Comparison of ENCODE assay signal across 9 cellular contexts in the genomic region with DNA sequence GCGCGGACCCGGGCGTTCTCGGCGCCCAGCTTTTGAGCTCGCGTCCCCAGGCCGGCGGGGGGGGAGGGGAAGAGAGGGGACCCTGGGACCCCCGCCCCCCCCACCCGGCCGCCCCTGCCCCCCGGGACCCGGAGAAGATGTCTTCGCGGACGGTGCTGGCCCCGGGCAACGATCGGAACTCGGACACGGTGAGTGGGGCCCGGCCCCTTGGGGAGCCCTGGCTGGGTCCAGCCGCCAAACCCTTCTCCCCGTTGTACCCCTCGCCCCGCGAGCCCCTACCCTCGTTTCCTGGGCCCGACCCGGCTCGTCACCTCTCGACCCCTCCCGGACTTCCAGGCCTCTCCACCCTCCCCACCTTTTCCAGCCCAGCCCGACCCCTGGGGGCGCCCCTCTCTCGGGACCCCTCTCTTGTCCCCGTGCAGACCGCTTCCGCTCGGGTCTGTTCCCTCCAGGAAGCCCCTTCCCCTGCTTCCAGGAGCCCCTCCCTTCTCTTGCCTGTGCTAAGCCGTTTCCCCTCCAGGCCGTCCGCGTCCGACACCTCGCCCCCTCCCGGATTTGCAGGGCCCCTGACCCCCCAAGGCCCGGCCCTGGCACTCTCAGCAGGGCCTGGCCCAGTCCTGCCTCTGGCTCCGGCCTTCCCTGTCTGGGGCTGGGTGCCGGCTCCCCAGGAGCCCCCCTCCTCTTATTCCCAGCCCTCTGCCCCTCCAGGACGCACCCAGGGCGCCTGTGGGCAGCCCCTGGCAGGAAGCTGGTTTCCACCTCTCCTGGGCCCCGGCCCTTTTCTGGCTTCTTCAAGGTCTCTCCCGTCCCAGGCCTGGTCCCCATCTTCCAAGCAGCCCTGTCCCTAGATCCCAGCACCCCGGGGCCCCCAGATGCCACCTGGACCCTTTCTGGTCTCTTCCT. TPM values are rescaled to one million over a fixed set of nuclear protein-coding genes. Genes with fewer than 3 reads are reported as not detected.
DNase-seq lines count a peak whose midpoint lies in the region; ATAC-seq, FAIRE-seq and TF ChIP-seq lines count a peak whose summit lies in the region.
"Had no signal": no experiment of that assay in that cellular context is flagged by ENCODE, and none has a peak within 500 bp of the region (broad histone marks: within the 10 kb centered on the region; RNA-seq: fewer than 3 reads in every experiment).

No MANE protein-coding gene starts in this region.

- POLR2A ChIA-PET in BJ (lab: Charles Lee) (interaction anchor here (0.6 kb wide), 1 partner anchor 15 kb away, joined by 19 read pairs; no protein-coding TSS in a partner anchor), GM12878 (lab: Charles Lee) (interaction anchor here (0.6 kb wide), 1 partner anchor 1858 kb away, joined by 3 read pairs; no protein-coding TSS in a partner anchor)

- BruUV-seq in GM12878 (replicated peaks; lab: Mats Ljungman, UMichigan), result no TSS peak

- SMC1A ChIA-PET in GM12878 (lab: Charles Lee; ENCODE audit: uncharacterized antibody, unreplicated experiment), result no interaction called here

- H3K27me3 ChIP-seq in BJ (ENCODE audit: control insufficient read depth, insufficient read depth, low read length), result no peaks in the 10 kb centered on the region
- no peaks in the 10 kb centered on the region for H3K27me3 ChIP-seq in GM12878 (replicated peaks in 1 of 2; ENCODE audit: control insufficient read depth in 2 of 2, insufficient read depth in 2 of 2, low read length in 1 of 2)
- H3K27me3 ChIP-seq in stomach smooth muscle (ENCODE audit: control insufficient read depth in 1 of 2, insufficient read depth in 2 of 2, low read length in 2 of 2), result no peaks in the 10 kb centered on the region

- CTCF ChIA-PET in BJ (lab: Yijun Ruan, JAX), result no interaction called here
- CTCF ChIA-PET in GM12878 (lab: Yijun Ruan, JAX), result no interaction called here

- 6% methylated on average over 29 of the region's 57 CpGs for WGBS in GM12878 (ENCODE audit: insufficient coverage, insufficient replicate concordance, low lambda C conversion rate, missing lambda C conversion rate)

- peak overlapping the region; percentile 53 for H3K27ac ChIP-seq in GM12878 (ENCODE audit: control insufficient read depth, insufficient read depth)
- peak overlapping the region in 1 of 2 donors; percentile 28 for H3K27ac ChIP-seq in kidney (ENCODE audit: low read depth in 2 of 2, low read length in 2 of 2)
- no peak overlapping the region for H3K27ac ChIP-seq in stomach smooth muscle (ENCODE audit: low read length)

- peak overlapping the region; percentile 78 to 92 (median 86) for H3K4me3 Mint-ChIP-seq in IgD-negative memory B cell

- no peak for TF ChIP-seq CTCF in BJ (IDR thresholded peaks at IDR 0.05; ENCODE audit: insufficient read depth, low read depth, low read length)
- no peak for TF ChIP-seq CTCF in GM12878 (IDR thresholded peaks at IDR 0.05 in 2 of 3, conservative IDR thresholded peaks at IDR 0.05 in 1 of 3; ENCODE audit: control insufficient read depth in 2 of 3, extremely low read depth in 1 of 3, insufficient read depth in 1 of 3, low read depth in 3 of 3, low read length in 3 of 3)
- TF ChIP-seq CTCF in kidney (IDR thresholded peaks at IDR 0.05; ENCODE audit: borderline replicate concordance, extremely low read depth, insufficient read depth), result no peak

- TF ChIP-seq EP300 in GM12878 (IDR thresholded peaks at IDR 0.05; ENCODE audit: borderline replicate concordance in 1 of 2, control insufficient read depth in 1 of 2, low read depth in 2 of 2, low read length in 2 of 2), result no peak

- ATAC-seq in GM12878 (peak; percentile 63), HG03280 (IDR thresholded peaks at IDR 0.05; ENCODE audit: unreplicated experiment) (no peak)

- peaks cover 5 to 20% (median 10%) of the 10 kb centered on the region in 3 donors for H3K4me1 Mint-ChIP-seq in IgD-negative memory B cell

- no peaks in the 10 kb centered on the region for H3K9me3 ChIP-seq in GM12878 (replicated peaks; ENCODE audit: control insufficient read depth, insufficient read depth, low read length)
- H3K9me3 ChIP-seq in kidney (ENCODE audit: control insufficient read depth in 1 of 2, low read length in 2 of 2), result no peaks in the 10 kb centered on the region
- H3K9me3 ChIP-seq in stomach smooth muscle (ENCODE audit: control insufficient read depth in 2 of 2, low read length in 2 of 2), result no peaks in the 10 kb centered on the region

- intact Hi-C loops in GM12878 (cut with micrococcal nuclease; ENCODE audit: unreplicated experiment) (loop anchor here (5.0 kb wide), 1 partner anchor 86 kb away; no protein-coding TSS in a partner anchor), kidney (cut with DNase I) (no loop called here)

- no peaks in the 10 kb centered on the region for H3K27me3 Mint-ChIP-seq in IgD-negative memory B cell

- no peak for TF ChIP-seq RAD21 in GM12878 (IDR thresholded peaks at IDR 0.05; ENCODE audit: insufficient read depth, low read depth, low read length)

- peak overlapping the region; percentile 81 for H3K4me2 ChIP-seq in GM12878 (ENCODE audit: control insufficient read depth, insufficient read depth)

- H3K4me3 ChIP-seq in BJ (ENCODE audit: low read depth, low read length) (peak overlapping the region; percentile 84), GM12878 (peak overlapping the region; percentile 98), kidney (ENCODE audit: low read length in 2 of 2) (peak overlapping the region; percentile 64 to 67), stomach smooth muscle (ENCODE audit: low read length in 2 of 2) (peak overlapping the region; percentile 72 to 82)

- RAD21 ChIA-PET in GM12878 (lab: Charles Lee; ENCODE audit: unreplicated experiment), result no interaction called here

- H2AFZ ChIP-seq in GM12878 (ENCODE audit: control insufficient read depth, low read depth, low read length), result no peak overlapping the region; the same call in 1 of the 2 replicates

- H3K36me3 ChIP-seq in BJ (ENCODE audit: control insufficient read depth, insufficient read depth, low read length) (0 out of 2 replicates have a peak, but pooled peaks cover 2% of the 10 kb centered on the region), GM12878 (ENCODE audit: control insufficient read depth in 2 of 2, insufficient read depth in 2 of 2, low read length in 1 of 2) (peaks cover 0 to 4% of the 10 kb centered on the region in 2 experiments; a peak in 1 of 4 replicates), kidney (ENCODE audit: control insufficient read depth in 1 of 2, insufficient read depth in 2 of 2, low read length in 2 of 2) (no peaks in the 10 kb centered on the region), stomach smooth muscle (ENCODE audit: control insufficient read depth in 2 of 2, insufficient read depth in 2 of 2, low read length in 2 of 2) (no peaks in the 10 kb centered on the region)

- H3K9ac ChIP-seq in GM12878 (ENCODE audit: control insufficient read depth, insufficient read depth, low read length), result peak overlapping the region; percentile 79
- peak overlapping the region; percentile 69 to 77 for H3K9ac ChIP-seq in kidney (ENCODE audit: low read length in 2 of 2)
- peak overlapping the region; percentile 80 to 82 for H3K9ac ChIP-seq in stomach smooth muscle (ENCODE audit: low read length in 2 of 2)

- H3K4me1 ChIP-seq in GM12878 (ENCODE audit: control insufficient read depth, insufficient read depth, low read length), result peaks cover 15% of the 10 kb centered on the region
- H3K4me1 ChIP-seq in kidney (ENCODE audit: control insufficient read depth in 1 of 2, insufficient read depth in 1 of 2, low read depth in 1 of 2, low read length in 2 of 2), result peaks cover 14 to 31% of the 10 kb centered on the region in 2 donors
- H3K4me1 ChIP-seq in stomach smooth muscle (ENCODE audit: control insufficient read depth, insufficient read depth, low read length), result peaks cover 36% of the 10 kb centered on the region

- H3K79me2 ChIP-seq in GM12878 (ENCODE audit: control insufficient read depth, insufficient read depth, low read length), result peaks cover 24% of the 10 kb centered on the region

- H4K20me1 ChIP-seq in GM12878 (ENCODE audit: control insufficient read depth, insufficient read depth), result no peaks in the 10 kb centered on the region

- H3K36me3 Mint-ChIP-seq in IgD-negative memory B cell, result no peaks in the 10 kb centered on the region

- DNase-seq in BJ (ENCODE audit: low read depth) (no peak), GM12878 (ENCODE audit: low read depth, low spot score) (no peak), kidney (peak; percentile 80), GOT3 (lab: John Stamatoyannopoulos, UW) (no peak), NCI-H748 treated with DMSO at 0.1 percent for 48 hours (lab: John Stamatoyannopoulos, UW) (no peak)

- TF ChIP-seq POLR2A in GM12878 (IDR thresholded peaks at IDR 0.05; ENCODE audit: low read depth, low read length), result no peak

- in situ Hi-C loops in GM12878 (cut with MboI), result no loop called here

- H3K27ac Mint-ChIP-seq in IgD-negative memory B cell, result peak overlapping the region in 1 of 3 donors; percentile 86

- FAIRE-seq in GM12878 (lab: Jason Lieb, UNC) (no peak), kidney (lab: Jason Lieb, UNC) (no peak)

- H3K9me3 Mint-ChIP-seq in IgD-negative memory B cell, result no peaks in the 10 kb centered on the region

RNA-seq across cellular contexts. Expression of a gene that starts 0.6 kb away (rescaled TPM):
- polyA plus RNA-seq in BJ (2011; rRNA removed) (10.9 and 17.1 TPM in 2 replicates), IgD-negative memory B cell (0.58 TPM), GM12878 (2011; rRNA removed) (6.6 TPM in 2 replicates), GM12878 (2014; fragmentation: Illumina TruSeq; extraction: Trizol) (7.8 and 16.9 TPM in 2 replicates), GM12878 (2014; fragmentation: Nextera tagmentation; extraction: Ambion mirVana) (under 1 TPM; 0.66 TPM), GM12878 (2014; rRNA removed) (10.5 and 12.1 TPM in 2 replicates), GM12878 (2016; fragmentation: Nextera tagmentation; extraction: Ambion mirVana) (1 to 10 TPM; 2.0 to 2.7 TPM), kidney (ENCODE audit: insufficient read depth, low read depth, low replicate concordance) (13.6 TPM)
- polyA minus RNA-seq in BJ (2011; rRNA and poly(A)+ RNA removed), result 15.7 and 19.1 TPM in 2 replicates
- total RNA-seq in GM12878 (2013; cell fraction: nucleolus; rRNA removed), result 30.1 and 31.1 TPM in 2 replicates
- total RNA-seq in GM12878 (2014; rRNA removed) (4.5 and 6.4 TPM in 2 replicates), GM12878 (2014; rRNA removed; fragmentation: Illumina TruSeq; extraction: Trizol) (3.7 and 3.8 TPM in 2 replicates), GM12878 (2021) (20.4 and 24.3 TPM in 2 replicates), kidney (29.7 TPM)
- polyA plus RNA-seq in GM12878 (2011; ENCODE audit: low read depth), result 5.2 TPM
- 4.8 and 6.8 TPM in 2 replicates for polyA plus RNA-seq in GM12878 (2011; cell fraction: cytosol; rRNA removed)
- 11.3 and 14.1 TPM in 2 replicates for polyA plus RNA-seq in GM12878 (2011; cell fraction: nucleus; rRNA removed)
- 12.9 and 20.2 TPM in 2 replicates for polyA plus RNA-seq in GM12878 (2012)
- 15.8 and 18.2 TPM in 2 replicates for polyA minus RNA-seq in GM12878 (2011; rRNA and poly(A)+ RNA removed)
- polyA minus RNA-seq in GM12878 (2011; cell fraction: cytosol; rRNA and poly(A)+ RNA removed), result 8.2 and 9.4 TPM in 2 replicates
- polyA minus RNA-seq in GM12878 (2011; cell fraction: nucleus; rRNA and poly(A)+ RNA removed), result 3.5 and 5.2 TPM in 2 replicates

RNA-seq across cellular contexts. Expression of a gene that starts 6.5 kb away (rescaled TPM):
- 0.04 TPM in 1 of 2 replicates, not detected in the other for polyA plus RNA-seq in BJ (2011; rRNA removed)
- polyA minus RNA-seq in BJ (2011; rRNA and poly(A)+ RNA removed), result not detected in 2 replicates
- not detected for polyA plus RNA-seq in IgD-negative memory B cell
- not detected in 2 replicates for total RNA-seq in GM12878 (2013; cell fraction: nucleolus; rRNA removed)
- total RNA-seq in GM12878 (2014; rRNA removed), result not detected in 2 replicates
- not detected in 2 replicates for total RNA-seq in GM12878 (2014; rRNA removed; fragmentation: Illumina TruSeq; extraction: Trizol)
- total RNA-seq in GM12878 (2021), result 0.08 TPM in 1 of 2 replicates, not detected in the other
- not detected for polyA plus RNA-seq in GM12878 (2011; ENCODE audit: low read depth)
- not detected in 2 replicates for polyA plus RNA-seq in GM12878 (2011; rRNA removed)
- polyA plus RNA-seq in GM12878 (2011; cell fraction: cytosol; rRNA removed), result 0.02 TPM in 1 of 2 replicates, not detected in the other
- polyA plus RNA-seq in GM12878 (2011; cell fraction: nucleus; rRNA removed), result not detected in 2 replicates
- 0.03 TPM in 1 of 2 replicates, not detected in the other for polyA plus RNA-seq in GM12878 (2012)
- not detected in 2 replicates for polyA plus RNA-seq in GM12878 (2014; fragmentation: Illumina TruSeq; extraction: Trizol)
- polyA plus RNA-seq in GM12878 (2014; fragmentation: Nextera tagmentation; extraction: Ambion mirVana), result not detected
- polyA plus RNA-seq in GM12878 (2014; rRNA removed), result not detected in 2 replicates
- not detected for polyA plus RNA-seq in GM12878 (2016; fragmentation: Nextera tagmentation; extraction: Ambion mirVana)
- not detected in 2 replicates for polyA minus RNA-seq in GM12878 (2011; rRNA and poly(A)+ RNA removed)
- not detected in 2 replicates for polyA minus RNA-seq in GM12878 (2011; cell fraction: cytosol; rRNA and poly(A)+ RNA removed)
- polyA minus RNA-seq in GM12878 (2011; cell fraction: nucleus; rRNA and poly(A)+ RNA removed), result not detected in 2 replicates
- total RNA-seq in kidney, result 19.0 TPM
- 15.4 TPM for polyA plus RNA-seq in kidney (ENCODE audit: insufficient read depth, low read depth, low replicate concordance)
- total RNA-seq: myocyte had no signal

Comparison
In these comparisons a context has a peak if more than half of its experiments do, and no peak if none do; other contexts are left out.
1. RNA of a gene that starts 6.5 kb away (polyA plus RNA-seq): 15.4 TPM in kidney (single experiment); 0.04 TPM in BJ, not detected in IgD-negative memory B cell (single experiment) and 0.02 to 0.03 TPM in GM12878; every median in the first group is over 10 times any median in the second.
2. Peak in every context shown above with its lines, with median percentiles within 50 percentile points of each other: H3K4me3 ChIP-seq and H3K9ac ChIP-seq.